24 cellular contexts compared by ENCODE assay signal in genomic region chr14:96464136-96464535, GRCh38.
"Had no signal": no experiment of that assay in that cellular context is flagged by ENCODE, and none has a peak within 500 bp of the region (broad histone marks: within the 10 kb centered on the region; RNA-seq: fewer than 3 reads in every experiment).

No MANE protein-coding gene starts in this region.

- H3K9me3 ChIP-seq: colonic mucosa, esophagus squamous epithelium, gastrocnemius medialis, heart right ventricle, left lung, lower lobe of right lung, mucosa of descending colon had no signal

- H3K4me3 Mint-ChIP-seq: dendritic cell treated with granulocyte-macrophage colony-stimulating factor and Interleukin-4, amounts not matched to agents 40 ng/mL and 50 ng/mL, for 4 days; effector memory CD8-positive, alpha-beta T cell; endodermal cell; mesothelial cell of epicardium had no signal

- H3K27ac ChIP-seq: colonic mucosa, epithelial cell of prostate, esophagus squamous epithelium, gastrocnemius medialis, heart right ventricle, left lung, lower lobe of right lung had no signal

- H3K36me3 ChIP-seq: colonic mucosa, esophagus squamous epithelium, gastrocnemius medialis, heart right ventricle, left lung, lower lobe of right lung had no signal

- ATAC-seq: effector memory CD8-positive, alpha-beta T cell; esophagus mucosa; gastrocnemius medialis; heart right ventricle; left cardiac atrium; left lung; left ventricle myocardium superior; lower lobe of right lung; mucosa of descending colon had no signal

- H3K4me3 ChIP-seq: colonic mucosa, esophagus squamous epithelium, gastrocnemius medialis, heart right ventricle, left lung, lower lobe of right lung, mucosa of descending colon had no signal

- H3K27me3 ChIP-seq: colonic mucosa, gastrocnemius medialis, heart right ventricle, left lung had no signal

- H3K4me1 ChIP-seq: colonic mucosa, esophagus squamous epithelium, gastrocnemius medialis, heart right ventricle, left lung, lower lobe of right lung had no signal

- H3K27ac Mint-ChIP-seq: dendritic cell treated with granulocyte-macrophage colony-stimulating factor and Interleukin-4, amounts not matched to agents 40 ng/mL and 50 ng/mL, for 4 days; effector memory CD8-positive, alpha-beta T cell; endodermal cell; mesothelial cell of epicardium had no signal

- H3K36me3 Mint-ChIP-seq: mesothelial cell of epicardium had no signal

- H3K9me3 Mint-ChIP-seq: dendritic cell treated with granulocyte-macrophage colony-stimulating factor and Interleukin-4, amounts not matched to agents 40 ng/mL and 50 ng/mL, for 4 days; effector memory CD8-positive, alpha-beta T cell; endodermal cell; mesothelial cell of epicardium had no signal

- DNase-seq: colonic mucosa; cortex of kidney; effector CD8-positive, alpha-beta T cell; effector memory CD8-positive, alpha-beta T cell; endodermal cell; erythroblast; esophagus squamous epithelium; foreskin fibroblast; foreskin melanocyte; gastrocnemius medialis; glutamatergic neuron; head of caudate nucleus; heart right ventricle; hippocampal formation; left cardiac atrium; left lung; left ventricle myocardium superior; lower lobe of right lung; mesenchymal stem cell; mucosa of descending colon had no signal
